10 cellular contexts compared by ENCODE assay signal in genomic region chr4:76016383-76016782, GRCh38. TPM values are rescaled to one million over a fixed set of nuclear protein-coding genes. Genes with fewer than 3 reads are reported as not detected.
DNase-seq lines count a peak whose midpoint lies in the region; ATAC-seq and TF ChIP-seq lines count a peak whose summit lies in the region.
"Had no signal": no experiment of that assay in that cellular context is flagged by ENCODE, and none has a peak within 500 bp of the region (broad histone marks: within the 10 kb centered on the region; RNA-seq: fewer than 3 reads in every experiment).

No MANE protein-coding gene starts in this region.

- no peak overlapping the region for H3K27ac Mint-ChIP-seq in T-helper 2 cell treated with Interferon-gamma antibody and Interleukin-4, amounts not matched to agents 5 μg/mL and 100 μg/mL, for 36 hours
- H3K27ac Mint-ChIP-seq in Calu3 (ENCODE audit: unreplicated experiment) (no peak overlapping the region), nephron progenitor cell (no peak overlapping the region)

- CTCF ChIA-PET in Calu3 (lab: Charles Lee) = no interaction called here

- BruUV-seq in Calu3 (replicated peaks; lab: Mats Ljungman, UMichigan) = no TSS peak

- no peaks in the 10 kb centered on the region for H3K27me3 Mint-ChIP-seq in T-helper 2 cell treated with Interferon-gamma antibody and Interleukin-4, amounts not matched to agents 5 μg/mL and 100 μg/mL, for 36 hours (ENCODE audit: low read depth)
- H3K27me3 Mint-ChIP-seq in Calu3 (ENCODE audit: unreplicated experiment) = no peaks in the 10 kb centered on the region
- H3K27me3 Mint-ChIP-seq in nephron progenitor cell (ENCODE audit: low read depth, poor library complexity) = peaks cover 9% of the 10 kb centered on the region

- no peaks in the 10 kb centered on the region for H3K27me3 ChIP-seq in MG63

- H3K9me3 Mint-ChIP-seq in T-helper 2 cell treated with Interferon-gamma antibody and Interleukin-4, amounts not matched to agents 5 μg/mL and 100 μg/mL, for 36 hours = no peaks in the 10 kb centered on the region
- no peaks in the 10 kb centered on the region for H3K9me3 Mint-ChIP-seq in Calu3 (ENCODE audit: low read depth, unreplicated experiment)
- no peaks in the 10 kb centered on the region for H3K9me3 Mint-ChIP-seq in nephron progenitor cell

- TF ChIP-seq CTCF in Calu3 (IDR thresholded peaks at IDR 0.05; ENCODE audit: unreplicated experiment) (no peak), nephron progenitor cell (IDR thresholded peaks at IDR 0.05) (no peak)

- no peaks in the 10 kb centered on the region for H3K36me3 ChIP-seq in MG63

- peaks cover 11% of the 10 kb centered on the region for H3K4me1 Mint-ChIP-seq in T-helper 2 cell treated with Interferon-gamma antibody and Interleukin-4, amounts not matched to agents 5 μg/mL and 100 μg/mL, for 36 hours (ENCODE audit: low read depth)
- H3K4me1 Mint-ChIP-seq in Calu3 (ENCODE audit: low read depth, unreplicated experiment) (peaks cover 7% of the 10 kb centered on the region), nephron progenitor cell (peaks cover 7% of the 10 kb centered on the region)

- H3K36me3 Mint-ChIP-seq in T-helper 2 cell treated with Interferon-gamma antibody and Interleukin-4, amounts not matched to agents 5 μg/mL and 100 μg/mL, for 36 hours (ENCODE audit: low read depth) = peaks cover 2% of the 10 kb centered on the region
- H3K36me3 Mint-ChIP-seq in Calu3 (ENCODE audit: insufficient read depth, unreplicated experiment) (no peaks in the 10 kb centered on the region), nephron progenitor cell (ENCODE audit: low read depth) (no peaks in the 10 kb centered on the region)

- DNase-seq in DMS 273 treated with DMSO at 0.1 percent for 48 hours (lab: John Stamatoyannopoulos, UW) (peak; percentile 46), MG63 (no peak), NCI-H2227 (lab: John Stamatoyannopoulos, UW; ENCODE audit: unreplicated experiment) (no peak), Calu3 (no peak), nephron progenitor cell (no peak)
- peak; percentile 23 for DNase-seq in T-helper 2 cell treated with Interferon-gamma antibody and Interleukin-4, amounts not matched to agents 5 μg/mL and 100 μg/mL, for 36 hours (ENCODE audit: low spot score)
- DNase-seq: dermis blood vessel endothelial cell had no signal

- intact Hi-C loops in Calu3 (cut with micrococcal nuclease; ENCODE audit: unreplicated experiment) = no loop called here

- H3K9me3 ChIP-seq in MG63 = no peaks in the 10 kb centered on the region

- ATAC-seq in GM19025 (IDR thresholded peaks at IDR 0.05; ENCODE audit: low read depth, unreplicated experiment) (peak; percentile 55), HG02981 (IDR thresholded peaks at IDR 0.05; ENCODE audit: unreplicated experiment) (peak; percentile 72)

- H3K4me3 Mint-ChIP-seq in T-helper 2 cell treated with Interferon-gamma antibody and Interleukin-4, amounts not matched to agents 5 μg/mL and 100 μg/mL, for 36 hours = no peak overlapping the region
- no peak overlapping the region for H3K4me3 Mint-ChIP-seq in Calu3 (ENCODE audit: low read depth, unreplicated experiment)
- no peak overlapping the region for H3K4me3 Mint-ChIP-seq in nephron progenitor cell

- H3K4me3 ChIP-seq in MG63 = no peak overlapping the region

RNA-seq across cellular contexts. Expression of gene CXCL10, which starts 6.9 kb away (rescaled TPM):
- total RNA-seq in MG63 (2014; rRNA removed; shearing (Covaris generic); ENCODE audit: low replicate concordance) = 0.40 and 4.1 TPM in 2 replicates
- 6.7 and 21.6 TPM in 2 replicates for total RNA-seq in Calu3 (2022)

RNA-seq across cellular contexts. Expression of gene CXCL9, which starts 9.1 kb away (rescaled TPM):
- not detected in 2 replicates for total RNA-seq in MG63 (2014; rRNA removed; shearing (Covaris generic); ENCODE audit: low replicate concordance)
- not detected in 2 replicates for total RNA-seq in Calu3 (2022)
- total RNA-seq: Daoy, dermis blood vessel endothelial cell had no signal

RNA-seq across cellular contexts. Expression of gene CXCL11, which starts 19.5 kb away (rescaled TPM):
- 0.66 and 1.3 TPM in 2 replicates for total RNA-seq in MG63 (2014; rRNA removed; shearing (Covaris generic); ENCODE audit: low replicate concordance)
- total RNA-seq in Calu3 (2022) = 6.0 and 38.4 TPM in 2 replicates

RNA-seq across cellular contexts. Expression of gene SDAD1, which starts 25.6 kb away (rescaled TPM):
- total RNA-seq in MG63 (2014; rRNA removed; shearing (Covaris generic); ENCODE audit: low replicate concordance) = 17.2 and 22.7 TPM in 2 replicates
- total RNA-seq in Calu3 (2022) = 28.5 and 37.4 TPM in 2 replicates

RNA-seq across cellular contexts. Expression of gene ART3, which starts 58.1 kb away (rescaled TPM):
- not detected in 2 replicates for total RNA-seq in MG63 (2014; rRNA removed; shearing (Covaris generic); ENCODE audit: low replicate concordance)
- total RNA-seq in Calu3 (2022) = 1.7 and 1.9 TPM in 2 replicates
- total RNA-seq: Daoy, dermis blood vessel endothelial cell had no signal

Comparison
In these comparisons a context has a peak if more than half of its experiments do, and no peak if none do; other contexts are left out.
1. DNase-seq: peak in DMS 273 treated with DMSO at 0.1 percent for 48 hours (single experiment) and T-helper 2 cell treated with Interferon-gamma antibody and Interleukin-4, amounts not matched to agents 5 μg/mL and 100 μg/mL, for 36 hours (single experiment); none in MG63 (single experiment), NCI-H2227 (single experiment), Calu3 (single experiment) and nephron progenitor cell (single experiment).